Comparison of ENCODE assay signal across 31 cellular contexts in genomic region chr1:195946500-195946899, GRCh38.
"Had no signal": no experiment of that assay in that cellular context is flagged by ENCODE, and none has a peak within 500 bp of the region (broad histone marks: within the 10 kb centered on the region; RNA-seq: fewer than 3 reads in every experiment).

No MANE protein-coding gene starts in this region.

- H3K4me3 ChIP-seq: adrenal gland, body of pancreas, colonic mucosa, dorsolateral prefrontal cortex had no signal

- H3K27me3 ChIP-seq: adrenal gland, body of pancreas, colonic mucosa, dorsolateral prefrontal cortex had no signal

- DNase-seq: activated CD4-positive, alpha-beta memory T cell treated with anti-CD3 and anti-CD28 coated beads for 36 hours; activated CD4-positive, alpha-beta T cell treated with anti-CD3 and anti-CD28 coated beads for 36 hours; activated CD4-positive, alpha-beta T cell treated with anti-CD3 and anti-CD28 coated beads, Interleukin-2, amount 10 ng/mL, durations not matched to agents 24 days and 14 days; activated CD4-positive, CD25-positive, alpha-beta regulatory T cell; activated CD4-positive, CD25-positive, alpha-beta regulatory T cell treated with anti-CD3 and anti-CD28 coated beads, Interleukin-2, amount 50 U/mL, for 72 hours; activated CD8-positive, alpha-beta memory T cell treated with anti-CD3 and anti-CD28 coated beads, Interleukin-2, amount 10 ng/mL, durations not matched to agents 7 days and 5 days; activated CD8-positive, alpha-beta memory T cell treated with anti-CD3 and anti-CD28 coated beads, Interleukin-2, amount 50 U/mL, for 4 hours; activated CD8-positive, alpha-beta T cell treated with anti-CD3 and anti-CD28 coated beads, Interleukin-2, amount 10 ng/mL, durations not matched to agents 7 days and 5 days; activated effector memory CD4-positive, alpha-beta T cell treated with anti-CD3 and anti-CD28 coated beads, Interleukin-2, amount 50 U/mL, for 16 hours; activated naive CD4-positive, alpha-beta T cell treated with anti-CD3 and anti-CD28 coated beads for 36 hours; activated naive CD8-positive, alpha-beta T cell treated with anti-CD3 and anti-CD28 coated beads for 36 hours; activated naive CD8-positive, alpha-beta T cell treated with anti-CD3 and anti-CD28 coated beads, Interleukin-2, amount 50 U/mL, for 24 hours; activated T-cell treated with anti-CD3 and anti-CD28 coated beads, Interleukin-2, amount 50 U/mL, for 1 hour; activated T-cell treated with anti-CD3 and anti-CD28 coated beads, Interleukin-2, amount 50 U/mL, for 48 hours; adrenal gland; amygdala; aorta; body of pancreas; caudate nucleus; cerebellar nuclear complex; colonic mucosa; dorsolateral prefrontal cortex; effector memory CD4-positive, alpha-beta T cell; endodermal cell; foreskin fibroblast; head of caudate nucleus; hippocampal formation; T1000; WERI-Rb-1 had no signal

- H3K9me3 ChIP-seq: adrenal gland, body of pancreas, colonic mucosa had no signal

- ATAC-seq: activated CD4-positive, alpha-beta T cell treated with anti-CD3 and anti-CD28 coated beads for 36 hours; activated CD8-positive, alpha-beta memory T cell treated with anti-CD3 and anti-CD28 coated beads, Interleukin-2, amount 10 ng/mL, durations not matched to agents 7 days and 5 days; activated CD8-positive, alpha-beta T cell treated with anti-CD3 and anti-CD28 coated beads, Interleukin-2, amount 10 ng/mL, durations not matched to agents 7 days and 5 days; activated naive CD8-positive, alpha-beta T cell treated with anti-CD3 and anti-CD28 coated beads, Interleukin-2, amount 50 U/mL, for 24 hours; body of pancreas; esophagus mucosa had no signal

- H3K4me1 ChIP-seq: adrenal gland, body of pancreas, colonic mucosa had no signal

- H3K36me3 ChIP-seq: adrenal gland, colonic mucosa, WERI-Rb-1 had no signal

- FAIRE-seq: frontal cortex had no signal

- H3K27ac ChIP-seq: adrenal gland, body of pancreas, colonic mucosa, dorsolateral prefrontal cortex, WERI-Rb-1 had no signal
